In the genomic region with DNA sequence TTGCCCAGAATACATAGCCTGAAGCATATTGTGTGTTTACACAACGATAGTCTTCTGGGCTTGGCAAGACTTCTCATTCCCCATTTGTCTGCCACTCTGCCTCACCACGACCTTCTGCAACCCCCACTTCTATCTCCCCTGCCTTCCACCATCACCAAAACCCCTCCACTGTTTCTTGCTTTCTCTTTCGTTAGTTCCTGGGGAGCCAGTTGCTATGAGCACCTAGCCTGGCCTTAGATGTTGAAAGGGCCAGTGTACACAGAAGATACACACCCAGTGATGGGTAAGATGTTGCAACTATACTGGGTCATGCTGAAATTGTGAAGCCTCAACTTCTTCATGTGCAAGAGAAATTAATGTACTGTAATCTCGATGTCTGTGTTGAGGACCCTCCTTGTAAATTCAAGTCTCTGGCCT, we compare ENCODE assay signal across 8 cellular contexts. TPM values are rescaled to one million over a fixed set of nuclear protein-coding genes. Genes with fewer than 3 reads are reported as not detected.
DNase-seq lines count a peak whose midpoint lies in the region; ATAC-seq and TF ChIP-seq lines count a peak whose summit lies in the region.

No MANE protein-coding gene starts in this region.

- CTCF ChIA-PET in Panc1 (lab: Charles Lee): no interaction called here

- no peaks in the 10 kb centered on the region; the same call in 1 of the 2 replicates for H3K36me3 ChIP-seq in Panc1 (ENCODE audit: control insufficient read depth, insufficient read depth, low read length)

- intact Hi-C loops in Panc1 (cut with micrococcal nuclease; ENCODE audit: unreplicated experiment): no loop called here

- peaks cover 34% of the 10 kb centered on the region for H3K4me1 ChIP-seq in Panc1 (ENCODE audit: control insufficient read depth, insufficient read depth, low read length)

- DNase-seq in T-helper 2 cell treated with Interferon-gamma antibody and Interleukin-4, amounts not matched to agents 5 μg/mL and 100 μg/mL, for 36 hours (ENCODE audit: low spot score): no peak
- DNase-seq in T-helper 2 cell (no peak), Panc1 (ENCODE audit: low read depth, low spot score) (no peak), endothelial cell (ENCODE audit: low spot score) (no peak), NCI-H446 treated with DMSO at 0.1 percent for 48 hours (lab: John Stamatoyannopoulos, UW) (no peak)
- DNase-seq in stimulated activated effector memory CD8-positive, alpha-beta T cell treated with anti-CD3 and anti-CD28 coated beads, Interleukin-12 subunit alpha, Interleukin-12 subunit beta, amount 100 ng/mL, for 72 hours (ENCODE audit: low spot score in 2 of 2): no peak

- peak overlapping the region; percentile 81 for H3K27ac Mint-ChIP-seq in T-helper 2 cell treated with Interferon-gamma antibody and Interleukin-4, amounts not matched to agents 5 μg/mL and 100 μg/mL, for 36 hours
- H3K27ac Mint-ChIP-seq in endothelial cell (ENCODE audit: unreplicated experiment): peak overlapping the region; percentile 90
- peak overlapping the region; percentile 99 for H3K27ac Mint-ChIP-seq in stimulated activated effector memory CD8-positive, alpha-beta T cell treated with anti-CD3 and anti-CD28 coated beads, Interleukin-12 subunit alpha, Interleukin-12 subunit beta, amount 100 ng/mL, for 72 hours

- POLR2A ChIA-PET in Panc1 (lab: Charles Lee): no interaction called here

- peak overlapping the region; percentile 75 to 95 for H3K4me3 ChIP-seq in Panc1 (ENCODE audit: low read depth in 2 of 2, low read length in 2 of 2)

- no peaks in the 10 kb centered on the region for H3K9me3 Mint-ChIP-seq in T-helper 2 cell treated with Interferon-gamma antibody and Interleukin-4, amounts not matched to agents 5 μg/mL and 100 μg/mL, for 36 hours
- H3K9me3 Mint-ChIP-seq in endothelial cell (ENCODE audit: unreplicated experiment): no peaks in the 10 kb centered on the region
- no peaks in the 10 kb centered on the region for H3K9me3 Mint-ChIP-seq in stimulated activated effector memory CD8-positive, alpha-beta T cell treated with anti-CD3 and anti-CD28 coated beads, Interleukin-12 subunit alpha, Interleukin-12 subunit beta, amount 100 ng/mL, for 72 hours

- TF ChIP-seq CTCF in Panc1 (IDR thresholded peaks at IDR 0.05) (no peak), endothelial cell (IDR thresholded peaks at IDR 0.05; ENCODE audit: unreplicated experiment) (no peak)

- H3K4me1 Mint-ChIP-seq in T-helper 2 cell treated with Interferon-gamma antibody and Interleukin-4, amounts not matched to agents 5 μg/mL and 100 μg/mL, for 36 hours (ENCODE audit: low read depth): peaks cover 53% of the 10 kb centered on the region
- peaks cover 58% of the 10 kb centered on the region for H3K4me1 Mint-ChIP-seq in endothelial cell (ENCODE audit: unreplicated experiment)
- peaks cover 38% of the 10 kb centered on the region for H3K4me1 Mint-ChIP-seq in stimulated activated effector memory CD8-positive, alpha-beta T cell treated with anti-CD3 and anti-CD28 coated beads, Interleukin-12 subunit alpha, Interleukin-12 subunit beta, amount 100 ng/mL, for 72 hours

- ATAC-seq in Panc1: no peak
- no peak for ATAC-seq in stimulated activated effector memory CD8-positive, alpha-beta T cell treated with anti-CD3 and anti-CD28 coated beads, Interleukin-12 subunit alpha, Interleukin-12 subunit beta, amount 100 ng/mL, for 72 hours
- no peak for ATAC-seq in HG03565 (IDR thresholded peaks at IDR 0.05; ENCODE audit: unreplicated experiment)
- no peak for ATAC-seq in GM21526 (IDR thresholded peaks at IDR 0.05; ENCODE audit: low FRiP score, unreplicated experiment)

- peaks cover 21% of the 10 kb centered on the region for H3K36me3 Mint-ChIP-seq in T-helper 2 cell treated with Interferon-gamma antibody and Interleukin-4, amounts not matched to agents 5 μg/mL and 100 μg/mL, for 36 hours (ENCODE audit: low read depth)
- H3K36me3 Mint-ChIP-seq in endothelial cell (ENCODE audit: low read depth, unreplicated experiment): peaks cover 22% of the 10 kb centered on the region
- H3K36me3 Mint-ChIP-seq in stimulated activated effector memory CD8-positive, alpha-beta T cell treated with anti-CD3 and anti-CD28 coated beads, Interleukin-12 subunit alpha, Interleukin-12 subunit beta, amount 100 ng/mL, for 72 hours: peaks cover 40% of the 10 kb centered on the region

- peaks cover 7% of the 10 kb centered on the region for H3K27me3 Mint-ChIP-seq in T-helper 2 cell treated with Interferon-gamma antibody and Interleukin-4, amounts not matched to agents 5 μg/mL and 100 μg/mL, for 36 hours (ENCODE audit: low read depth)
- peaks cover 21% of the 10 kb centered on the region for H3K27me3 Mint-ChIP-seq in endothelial cell (ENCODE audit: unreplicated experiment)

- H3K27me3 ChIP-seq in Panc1 (ENCODE audit: control insufficient read depth, insufficient read depth, low read length): no peaks in the 10 kb centered on the region

- no TSS peak for BruUV-seq in Panc1 (replicated peaks; lab: Mats Ljungman, UMichigan)

- peak overlapping the region; percentile 91 for H3K4me3 Mint-ChIP-seq in T-helper 2 cell treated with Interferon-gamma antibody and Interleukin-4, amounts not matched to agents 5 μg/mL and 100 μg/mL, for 36 hours
- peak overlapping the region; percentile 97 for H3K4me3 Mint-ChIP-seq in endothelial cell (ENCODE audit: unreplicated experiment)
- peak overlapping the region; percentile 100 for H3K4me3 Mint-ChIP-seq in stimulated activated effector memory CD8-positive, alpha-beta T cell treated with anti-CD3 and anti-CD28 coated beads, Interleukin-12 subunit alpha, Interleukin-12 subunit beta, amount 100 ng/mL, for 72 hours

- no peaks in the 10 kb centered on the region for H3K9me3 ChIP-seq in Panc1 (ENCODE audit: control insufficient read depth, insufficient read depth, low read depth, low read length)

- in situ Hi-C loops in Panc1 (cut with HindIII; ENCODE audit: low pct_unique_long_range_greater_than_20kb, low sequenced_read_pairs): no loop called here

- peak overlapping the region; percentile 89 for H3K27ac ChIP-seq in Panc1 (ENCODE audit: low read length)

RNA-seq across cellular contexts. Expression of a gene that starts 1.0 kb away (rescaled TPM):
- total RNA-seq in Panc1 (2021; ENCODE audit: unreplicated experiment) (81.8 TPM), endothelial cell (ENCODE audit: unreplicated experiment) (102 TPM)
- 60.7 TPM for polyA plus RNA-seq in Panc1 (2012; ENCODE audit: insufficient read length)

RNA-seq across cellular contexts. Expression of a gene that starts 52.8 kb away (rescaled TPM):
- total RNA-seq in Panc1 (2021; ENCODE audit: unreplicated experiment) (31.8 TPM), endothelial cell (ENCODE audit: unreplicated experiment) (24.5 TPM)
- polyA plus RNA-seq in Panc1 (2012; ENCODE audit: insufficient read length): 12.8 TPM
